In the genomic region with DNA sequence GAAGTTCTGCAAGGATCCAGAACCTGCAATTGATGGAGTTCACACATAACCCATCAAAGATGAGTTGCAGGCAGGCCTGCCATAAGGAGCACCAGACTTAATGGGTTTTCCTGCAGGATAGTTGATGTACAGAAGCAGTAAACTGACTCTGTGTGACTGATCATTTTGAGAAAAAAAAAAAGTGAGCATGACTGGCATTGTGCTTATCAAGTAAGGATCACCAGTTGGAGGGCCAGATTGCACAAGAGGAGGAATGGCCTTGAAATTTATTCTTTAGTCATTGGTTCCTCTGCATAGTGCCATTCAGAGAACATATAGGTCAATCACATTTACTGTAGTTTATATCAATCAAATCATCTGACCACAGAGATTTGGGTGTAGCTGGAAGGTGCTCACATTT, we compare ENCODE assay signal across 34 cellular contexts. TPM values are rescaled to one million over a fixed set of nuclear protein-coding genes. Genes with fewer than 3 reads are reported as not detected.
"Had no signal": no experiment of that assay in that cellular context is flagged by ENCODE, and none has a peak within 500 bp of the region (broad histone marks: within the 10 kb centered on the region; RNA-seq: fewer than 3 reads in every experiment).

No MANE protein-coding gene starts in this region.

- H3K27me3 ChIP-seq: dorsolateral prefrontal cortex, esophagus muscularis mucosa, hepatocyte, right atrium auricular region, sigmoid colon, stomach, thyroid gland, vagina had no signal

- FAIRE-seq: kidney had no signal

- H3K36me3 ChIP-seq: esophagus muscularis mucosa, gastroesophageal sphincter, heart left ventricle, prostate gland, right atrium auricular region, sigmoid colon, stomach, thyroid gland, vagina had no signal

- H3K4me1 ChIP-seq: esophagus muscularis mucosa, foreskin keratinocyte, gastroesophageal sphincter, heart left ventricle, right atrium auricular region, sigmoid colon, thyroid gland, vagina had no signal

- H3K4me3 ChIP-seq: dorsolateral prefrontal cortex, esophagus muscularis mucosa, gastroesophageal sphincter, heart left ventricle, hepatocyte, lung, mucosa of descending colon, prostate gland, right atrium auricular region, sigmoid colon, stomach, thyroid gland, vagina had no signal

- H3K79me2 ChIP-seq: hepatocyte had no signal

- DNase-seq: cortex of kidney; dorsolateral prefrontal cortex; effector CD4-positive, alpha-beta T cell; foreskin keratinocyte; heart left ventricle; kidney; mucosa of descending colon; naive B cell; sigmoid colon; stimulated activated CD4-positive, alpha-beta T cell treated with anti-CD3 and anti-CD28 coated beads, Interleukin-2, amount 100 ng/mL, for 24 hours; stimulated activated CD4-positive, alpha-beta T cell treated with anti-CD3 and anti-CD28 coated beads, Interleukin-4, amount 100 ng/mL, for 24 hours; stimulated activated naive CD4-positive, alpha-beta T cell treated with Interleukin-2 at 50 U/mL for 16 hours; stomach; thyroid gland had no signal

- H3K4me2 ChIP-seq: hepatocyte had no signal

- H3K27ac ChIP-seq: dorsolateral prefrontal cortex, epithelial cell of prostate, esophagus muscularis mucosa, foreskin keratinocyte, gastroesophageal sphincter, heart left ventricle, prostate gland, right atrium auricular region, sigmoid colon, stomach, thyroid gland, vagina had no signal

- H2AFZ ChIP-seq: hepatocyte had no signal

- H3K9me3 ChIP-seq: esophagus muscularis mucosa, gastroesophageal sphincter, heart left ventricle, mucosa of descending colon, prostate gland, right atrium auricular region, sigmoid colon, stomach, thyroid gland, vagina had no signal

- ATAC-seq: foreskin keratinocyte; gastroesophageal sphincter; heart left ventricle; left lobe of liver; mucosa of descending colon; natural killer cell treated with Interleukin-12 subunit alpha and Interleukin-12 subunit beta and Interleukin-15 and Interleukin-18, amount 100 ng/mL, for 72 hours; stimulated activated effector memory CD8-positive, alpha-beta T cell treated with anti-CD3 and anti-CD28 coated beads, Interleukin-12 subunit alpha, Interleukin-12 subunit beta, amount 100 ng/mL, for 72 hours had no signal

RNA-seq across cellular contexts. Expression of gene CYP3A43, which starts 3.8 kb away (rescaled TPM):
- total RNA-seq: esophagus muscularis mucosa; fibroblast of lung; foreskin keratinocyte; gastroesophageal sphincter; heart left ventricle; lung; mesothelial cell of epicardium; mucosa of descending colon; natural killer cell treated with Interleukin-12 subunit alpha and Interleukin-12 subunit beta and Interleukin-15 and Interleukin-18, amount 100 ng/mL, for 72 hours; neural crest cell; osteoblast; skeletal muscle tissue; stomach; subcutaneous adipose tissue; temporal lobe; thyroid gland; vagina had no signal
- polyA plus RNA-seq: fibroblast of lung, foreskin keratinocyte, heart left ventricle, sigmoid colon, stomach had no signal

RNA-seq across cellular contexts. Expression of gene OR2AE1, which starts 45.2 kb away (rescaled TPM):
- total RNA-seq: foreskin keratinocyte, gastroesophageal sphincter, heart left ventricle, hepatocyte, kidney, left lobe of liver, neural crest cell, prostate gland, sigmoid colon, skeletal muscle tissue, ureter, vagina had no signal
- polyA plus RNA-seq: foreskin keratinocyte, heart left ventricle, hepatocyte, liver, stomach had no signal

RNA-seq across cellular contexts. Expression of gene CYP3A4, which starts 47.6 kb away (rescaled TPM):
- total RNA-seq: esophagus muscularis mucosa; foreskin keratinocyte; gastroesophageal sphincter; kidney; mesothelial cell of epicardium; natural killer cell treated with Interleukin-12 subunit alpha and Interleukin-12 subunit beta and Interleukin-15 and Interleukin-18, amount 100 ng/mL, for 72 hours; neural crest cell; osteoblast; prostate gland; sigmoid colon; skeletal muscle tissue; temporal lobe; thyroid gland; ureter; vagina had no signal
- polyA plus RNA-seq: fibroblast of lung, foreskin keratinocyte, lung had no signal
